ENCODE assay signal across 8 cellular contexts in the genomic region with DNA sequence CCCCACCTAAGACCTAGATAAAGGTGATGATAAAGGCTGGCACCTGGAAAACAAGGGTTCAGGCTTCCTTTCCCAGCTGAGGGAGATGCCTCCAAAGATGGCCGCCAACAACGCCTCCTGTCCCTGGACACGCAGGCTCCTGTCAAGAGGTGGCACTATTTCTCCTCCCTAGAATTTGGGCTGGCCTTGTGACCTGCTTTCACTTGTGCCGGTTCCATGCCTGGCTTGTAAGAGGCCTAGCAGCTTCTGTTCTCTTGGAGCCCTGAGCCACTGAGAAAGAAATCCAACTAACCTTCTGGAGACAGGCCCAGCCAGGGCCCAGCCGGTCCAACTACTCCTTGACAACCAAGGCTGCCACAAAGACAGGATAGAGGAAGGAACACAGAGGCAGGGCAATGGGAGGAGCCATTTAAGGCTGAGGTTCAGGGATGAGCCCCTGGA.
A peak's percentile ranks its signal among the peaks of the same experiment; 100 is the strongest.
DNase-seq lines count a peak whose midpoint lies in the region; ATAC-seq and TF ChIP-seq lines count a peak whose summit lies in the region.

No MANE protein-coding gene starts in this region.

- no peaks in the 10 kb centered on the region for H3K4me1 Mint-ChIP-seq in activated naive CD4-positive, alpha-beta T cell treated with anti-CD3 and anti-CD28 coated beads, Interleukin-2, amount 10 ng/mL, durations not matched to agents 7 days and 5 days

- no peaks in the 10 kb centered on the region for H3K9me3 Mint-ChIP-seq in activated naive CD4-positive, alpha-beta T cell treated with anti-CD3 and anti-CD28 coated beads, Interleukin-2, amount 10 ng/mL, durations not matched to agents 7 days and 5 days

- no peak for ATAC-seq in GM18517 (IDR thresholded peaks at IDR 0.05; ENCODE audit: unreplicated experiment)

- intact Hi-C loops in head of caudate nucleus (cut with DNase I) (loop anchor here (5.0 kb wide), 1 partner anchor 139 kb away; no protein-coding TSS in a partner anchor), posterior cingulate gyrus (cut with DNase I) (loop anchor here (1.0 to 5.0 kb wide), 2 partner anchors 137 to 194 kb away; no protein-coding TSS in a partner anchor)

- H3K4me3 Mint-ChIP-seq in activated naive CD4-positive, alpha-beta T cell treated with anti-CD3 and anti-CD28 coated beads, Interleukin-2, amount 10 ng/mL, durations not matched to agents 7 days and 5 days, result no peak overlapping the region

- POLR2A ChIA-PET in HEK293T (lab: Yijun Ruan, JAX), result no interaction called here

- H3K27me3 Mint-ChIP-seq in activated naive CD4-positive, alpha-beta T cell treated with anti-CD3 and anti-CD28 coated beads, Interleukin-2, amount 10 ng/mL, durations not matched to agents 7 days and 5 days, result peaks cover 14% of the 10 kb centered on the region

- no peak overlapping the region for H3K27ac Mint-ChIP-seq in activated naive CD4-positive, alpha-beta T cell treated with anti-CD3 and anti-CD28 coated beads, Interleukin-2, amount 10 ng/mL, durations not matched to agents 7 days and 5 days

- CTCF ChIA-PET in HEK293T (lab: Yijun Ruan, JAX), result interaction anchor here (1.3 kb wide), 1 partner anchor 135 kb away, joined by 6 read pairs; no protein-coding TSS in a partner anchor
- CTCF ChIA-PET in activated naive CD4-positive, alpha-beta T cell treated with anti-CD3 and anti-CD28 coated beads, Interleukin-2, amount 10 ng/mL, durations not matched to agents 7 days and 5 days (lab: Charles Lee), result interaction anchor here (0.6 to 4.8 kb wide), 8 partner anchors 10 to 1639 kb away, joined by 3 to 18 read pairs (median 4); no protein-coding TSS in a partner anchor

- no peaks in the 10 kb centered on the region for H3K36me3 Mint-ChIP-seq in activated naive CD4-positive, alpha-beta T cell treated with anti-CD3 and anti-CD28 coated beads, Interleukin-2, amount 10 ng/mL, durations not matched to agents 7 days and 5 days

- DNase-seq in Ammon's horn (ENCODE audit: low spot score), result peak; percentile 88
- peak; percentile 60 for DNase-seq in HEK293T (ENCODE audit: extremely low spot score)
- peak; percentile 76 for DNase-seq in RPMI7951 (ENCODE audit: low read depth)
- DNase-seq in activated naive CD4-positive, alpha-beta T cell treated with anti-CD3 and anti-CD28 coated beads, Interleukin-2, amount 10 ng/mL, durations not matched to agents 7 days and 5 days, result peak; percentile 75
- peak; percentile 37 to 91 (median 78) for DNase-seq in head of caudate nucleus
- DNase-seq in posterior cingulate gyrus, result peak; percentile 47 to 94 (median 72)
- no peak for DNase-seq in NCI-H1048 (lab: John Stamatoyannopoulos, UW)

TF ChIP-seq in HEK293T, 16 proteins besides CTCF, POLR2A, EP300 and RAD21:
- TF ChIP-seq BHLHE40 (IDR thresholded peaks at IDR 0.05; ENCODE audit: borderline replicate concordance) (no peak), NFRKB (IDR thresholded peaks at IDR 0.05) (no peak), ARNT (IDR thresholded peaks at IDR 0.05) (no peak), L3MBTL2 (conservative IDR thresholded peaks at IDR 0.05) (no peak), FOXK2 (IDR thresholded peaks at IDR 0.05) (no peak), FOXM1 (IDR thresholded peaks at IDR 0.05; ENCODE audit: borderline replicate concordance) (no peak), CTBP1 (IDR thresholded peaks at IDR 0.05; ENCODE audit: borderline replicate concordance) (no peak), SP1 (IDR thresholded peaks at IDR 0.05) (no peak), ZNF384 (IDR thresholded peaks at IDR 0.05) (no peak), HDGF (IDR thresholded peaks at IDR 0.05; ENCODE audit: borderline replicate concordance) (no peak), ELF4 (IDR thresholded peaks at IDR 0.05) (no peak), FOXA1 (IDR thresholded peaks at IDR 0.05) (no peak), TARDBP (IDR thresholded peaks at IDR 0.05) (no peak), SUZ12 (IDR thresholded peaks at IDR 0.05) (no peak), LEF1 (IDR thresholded peaks at IDR 0.05; ENCODE audit: borderline replicate concordance) (no peak)
- TF ChIP-seq, protein P1, sequence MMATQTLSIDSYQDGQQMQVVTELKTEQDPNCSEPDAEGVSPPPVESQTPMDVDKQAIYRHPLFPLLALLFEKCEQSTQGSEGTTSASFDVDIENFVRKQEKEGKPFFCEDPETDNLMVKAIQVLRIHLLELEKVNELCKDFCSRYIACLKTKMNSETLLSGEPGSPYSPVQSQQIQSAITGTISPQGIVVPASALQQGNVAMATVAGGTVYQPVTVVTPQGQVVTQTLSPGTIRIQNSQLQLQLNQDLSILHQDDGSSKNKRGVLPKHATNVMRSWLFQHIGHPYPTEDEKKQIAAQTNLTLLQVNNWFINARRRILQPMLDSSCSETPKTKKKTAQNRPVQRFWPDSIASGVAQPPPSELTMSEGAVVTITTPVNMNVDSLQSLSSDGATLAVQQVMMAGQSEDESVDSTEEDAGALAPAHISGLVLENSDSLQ (IDR thresholded peaks at IDR 0.05), result no peak
